14 cellular contexts compared by ENCODE assay signal in genomic region chr14:67564236-67564635, GRCh38.
"Had no signal": no experiment of that assay in that cellular context is flagged by ENCODE, and none has a peak within 500 bp of the region (broad histone marks: within the 10 kb centered on the region; RNA-seq: fewer than 3 reads in every experiment).

No MANE protein-coding gene starts in this region.

- H3K4me3 ChIP-seq: esophagus muscularis mucosa, ovary, transverse colon had no signal

- H3K9me3 Mint-ChIP-seq: activated CD4-positive, alpha-beta T cell treated with anti-CD3 and anti-CD28 coated beads, Interleukin-2, amount 10 ng/mL, durations not matched to agents 24 days and 14 days; activated naive CD4-positive, alpha-beta T cell treated with anti-CD3 and anti-CD28 coated beads, Interleukin-2, amount 50 U/mL, for 24 hours had no signal

- H3K27me3 Mint-ChIP-seq: activated CD4-positive, alpha-beta T cell treated with anti-CD3 and anti-CD28 coated beads, Interleukin-2, amount 10 ng/mL, durations not matched to agents 24 days and 14 days; activated naive CD4-positive, alpha-beta T cell treated with anti-CD3 and anti-CD28 coated beads, Interleukin-2, amount 50 U/mL, for 24 hours had no signal

- H3K36me3 ChIP-seq: brain microvascular endothelial cell, ovary, transverse colon had no signal

- H3K9me3 ChIP-seq: esophagus muscularis mucosa, ovary, transverse colon had no signal

- H3K27ac Mint-ChIP-seq: activated CD4-positive, alpha-beta T cell treated with anti-CD3 and anti-CD28 coated beads, Interleukin-2, amount 10 ng/mL, durations not matched to agents 24 days and 14 days; activated naive CD4-positive, alpha-beta T cell treated with anti-CD3 and anti-CD28 coated beads, Interleukin-2, amount 50 U/mL, for 24 hours had no signal

- H3K27ac ChIP-seq: brain microvascular endothelial cell, esophagus muscularis mucosa, ovary, transverse colon had no signal

- H3K27me3 ChIP-seq: brain microvascular endothelial cell, esophagus muscularis mucosa, ovary, transverse colon had no signal

- H3K4me3 Mint-ChIP-seq: activated CD4-positive, alpha-beta T cell treated with anti-CD3 and anti-CD28 coated beads, Interleukin-2, amount 10 ng/mL, durations not matched to agents 24 days and 14 days; activated naive CD4-positive, alpha-beta T cell treated with anti-CD3 and anti-CD28 coated beads, Interleukin-2, amount 50 U/mL, for 24 hours had no signal

- H3K4me1 ChIP-seq: esophagus muscularis mucosa, transverse colon had no signal

- ATAC-seq: left ventricle myocardium superior had no signal

- DNase-seq: activated CD4-positive, alpha-beta T cell treated with anti-CD3 and anti-CD28 coated beads, Interleukin-2, amount 10 ng/mL, durations not matched to agents 24 days and 14 days; activated CD8-positive, alpha-beta memory T cell treated with anti-CD3 and anti-CD28 coated beads for 24 hours; amygdala; brain microvascular endothelial cell; cerebellar nuclear complex; foreskin fibroblast; left ventricle myocardium superior; mesendoderm; ovary; retina; small intestine; transverse colon had no signal

- H3K4me1 Mint-ChIP-seq: activated naive CD4-positive, alpha-beta T cell treated with anti-CD3 and anti-CD28 coated beads, Interleukin-2, amount 50 U/mL, for 24 hours had no signal

- H3K36me3 Mint-ChIP-seq: activated naive CD4-positive, alpha-beta T cell treated with anti-CD3 and anti-CD28 coated beads, Interleukin-2, amount 50 U/mL, for 24 hours had no signal
